8 cellular contexts compared by ENCODE assay signal in genomic region chr10:33863347-33863746, GRCh38.
"Had no signal": no experiment of that assay in that cellular context is flagged by ENCODE, and none has a peak within 500 bp of the region (broad histone marks: within the 10 kb centered on the region; RNA-seq: fewer than 3 reads in every experiment).

No MANE protein-coding gene starts in this region.

- H3K9me3 Mint-ChIP-seq: GM23338 had no signal

- H2AFZ ChIP-seq: GM23338 had no signal

- DNase-seq: H9, HCEC 1CT had no signal

- H3K27ac Mint-ChIP-seq: GM23338, IgD-negative memory B cell had no signal

- FAIRE-seq: H1, H54, HepG2 had no signal

- H3K4me3 ChIP-seq: GM23338 had no signal

- ATAC-seq: GM23338, HepG2 had no signal

- H3K27me3 Mint-ChIP-seq: IgD-negative memory B cell had no signal

- H3K27ac ChIP-seq: HL-60 had no signal

- H3K4me3 Mint-ChIP-seq: GM23338, IgD-negative memory B cell had no signal

- H3K36me3 Mint-ChIP-seq: IgD-negative memory B cell had no signal

- H3K4me1 Mint-ChIP-seq: IgD-negative memory B cell had no signal
